10 cellular contexts compared by ENCODE assay signal in the genomic region with DNA sequence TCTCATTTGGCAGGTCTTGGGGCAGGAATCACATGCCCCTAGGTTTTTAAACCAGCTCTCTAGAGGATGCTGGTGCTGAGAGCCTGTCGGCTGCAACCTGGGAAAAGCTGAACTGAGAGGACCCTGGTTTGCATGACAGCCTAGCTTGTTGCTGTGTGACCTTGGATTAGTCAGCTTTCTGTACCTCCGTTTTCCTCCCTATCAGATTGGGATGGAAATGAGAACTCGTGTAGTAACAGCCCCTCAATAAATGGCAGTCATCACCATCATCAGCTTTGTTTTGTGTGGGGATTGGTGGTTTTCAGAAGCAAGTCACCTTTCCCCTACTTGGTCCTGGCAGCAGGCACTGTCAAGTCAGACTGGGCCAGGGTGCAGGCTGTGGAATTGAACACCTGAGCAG.
DNase-seq lines count a peak whose midpoint lies in the region; ATAC-seq and TF ChIP-seq lines count a peak whose summit lies in the region.
"Had no signal": no experiment of that assay in that cellular context is flagged by ENCODE, and none has a peak within 500 bp of the region (broad histone marks: within the 10 kb centered on the region; RNA-seq: fewer than 3 reads in every experiment).

No MANE protein-coding gene starts in this region.

- TF ChIP-seq CTCF in heart left ventricle (IDR thresholded peaks at IDR 0.05) (no peak), adrenal gland (IDR thresholded peaks at IDR 0.05) (no peak), upper lobe of left lung (IDR thresholded peaks at IDR 0.05) (no peak)

- TF ChIP-seq POLR2A in heart left ventricle (IDR thresholded peaks at IDR 0.05) (no peak), adrenal gland (IDR thresholded peaks at IDR 0.05) (no peak), upper lobe of left lung (IDR thresholded peaks at IDR 0.05) (no peak)

- TF ChIP-seq EP300 in upper lobe of left lung (IDR thresholded peaks at IDR 0.05), result no peak

- peak overlapping the region in 1 of 12 donors; percentile 15 for H3K4me3 ChIP-seq in heart left ventricle
- no peak overlapping the region for H3K4me3 ChIP-seq in adrenal gland
- no peak overlapping the region for H3K4me3 ChIP-seq in mucosa of rectum (ENCODE audit: low read length in 2 of 2)
- no peak overlapping the region for H3K4me3 ChIP-seq in upper lobe of left lung

- no peak overlapping the region for H3K9ac ChIP-seq in mucosa of rectum (ENCODE audit: low read depth in 1 of 2, low read length in 2 of 2)

- DNase-seq in heart left ventricle (no peak), Right ventricle myocardium superior (no peak), adrenal gland (no peak), upper lobe of left lung (no peak), GM19240 (ENCODE audit: insufficient read length, low spot score) (no peak), ureter (ENCODE audit: low spot score) (no peak)
- DNase-seq in activated CD4-positive, CD25-positive, alpha-beta regulatory T cell (lab: John Stamatoyannopoulos, UW), result no peak
- DNase-seq: occipital lobe; stimulated activated naive CD4-positive, alpha-beta T cell had no signal

- H3K27me3 ChIP-seq in heart left ventricle (no peaks in the 10 kb centered on the region), adrenal gland (no peaks in the 10 kb centered on the region), mucosa of rectum (ENCODE audit: control insufficient read depth in 2 of 2, insufficient read depth in 2 of 2, low read length in 2 of 2) (no peaks in the 10 kb centered on the region), upper lobe of left lung (no peaks in the 10 kb centered on the region)

- H3K4me1 ChIP-seq in heart left ventricle (peaks cover 16 to 90% (median 79%) of the 10 kb centered on the region in 12 donors), adrenal gland (replicated peaks in 1 of 2) (peaks cover 45 to 81% of the 10 kb centered on the region in 2 donors), mucosa of rectum (ENCODE audit: control insufficient read depth in 2 of 2, insufficient read depth in 2 of 2, low read length in 2 of 2) (peaks cover 62% of the 10 kb centered on the region in 2 donors), upper lobe of left lung (peaks cover 76 to 91% (median 82%) of the 10 kb centered on the region in 4 donors)

- no peak for ATAC-seq in heart left ventricle
- no peak for ATAC-seq in Right ventricle myocardium superior (ENCODE audit: poor library complexity)
- ATAC-seq in upper lobe of left lung (ENCODE audit: low FRiP score in 2 of 2), result no peak

- peaks cover 0 to 7% (median 0%) of the 10 kb centered on the region in 9 donors for H3K36me3 ChIP-seq in heart left ventricle
- H3K36me3 ChIP-seq in adrenal gland (replicated peaks in 1 of 2), result no peaks in the 10 kb centered on the region
- H3K36me3 ChIP-seq in mucosa of rectum (ENCODE audit: control insufficient read depth in 2 of 2, insufficient read depth in 2 of 2, low read length in 2 of 2), result no peaks in the 10 kb centered on the region
- H3K36me3 ChIP-seq in upper lobe of left lung, result no peaks in the 10 kb centered on the region

- H3K9me3 ChIP-seq in heart left ventricle (no peaks in the 10 kb centered on the region), adrenal gland (replicated peaks in 1 of 3) (no peaks in the 10 kb centered on the region), mucosa of rectum (ENCODE audit: control insufficient read depth in 2 of 2, low read length in 2 of 2) (no peaks in the 10 kb centered on the region), upper lobe of left lung (no peaks in the 10 kb centered on the region)

- 40 to 53% (median 42%) methylated on average over 3 of the region's 3 CpGs for WGBS in heart left ventricle, 4 donors
- 23 to 46% (median 36%) methylated on average over 3 of the region's 3 CpGs for WGBS in adrenal gland, 4 donors
- WGBS in upper lobe of left lung, 2 donors, result 58 to 62% methylated on average over 3 of the region's 3 CpGs

- intact Hi-C loops in heart left ventricle (cut with DNase I), result loop anchor here in 2 of 10 donors (5.0 kb wide), 1 partner anchor 76 kb away; the partner anchor contains the start of gene MYL9 (in 2 of the 2)
- intact Hi-C loops in Right ventricle myocardium superior (cut with DNase I), result no loop called here
- intact Hi-C loops in adrenal gland (cut with DNase I), result loop anchor here in 1 of 2 donors (5.0 kb wide), 1 partner anchor 56 kb away; no protein-coding TSS in a partner anchor

- H3K27ac ChIP-seq in heart left ventricle (peak overlapping the region in 11 of 12 donors; percentile 65 to 100 (median 96)), adrenal gland (peak overlapping the region in 4 of 5 donors; percentile 13 to 92 (median 68)), mucosa of rectum (ENCODE audit: low read depth in 2 of 2, low read length in 2 of 2) (peak overlapping the region; percentile 3 to 46), upper lobe of left lung (peak overlapping the region; percentile 60 to 97 (median 94))

Comparison
In these comparisons a context has a peak if more than half of its experiments do, and no peak if none do; other contexts are left out.
1. H3K27ac ChIP-seq: peak in every context shown above with its lines; median percentile 96 in heart left ventricle; 94 in upper lobe of left lung; 68 in adrenal gland; 24 in mucosa of rectum.